Comparison of ENCODE assay signal across 28 cellular contexts in genomic region chr3:48564667-48565066, GRCh38. TPM values are rescaled to one million over a fixed set of nuclear protein-coding genes. Genes with fewer than 3 reads are reported as not detected.
DNase-seq lines count a peak whose midpoint lies in the region; ATAC-seq and TF ChIP-seq lines count a peak whose summit lies in the region.
"Had no signal": no experiment of that assay in that cellular context is flagged by ENCODE, and none has a peak within 500 bp of the region (broad histone marks: within the 10 kb centered on the region; RNA-seq: fewer than 3 reads in every experiment).

No MANE protein-coding gene starts in this region.

- H3K4me1 ChIP-seq in RWPE2 (ENCODE audit: insufficient read depth, poor library complexity, severe bottlenecking) (peaks cover 21% of the 10 kb centered on the region), osteoblast (ENCODE audit: insufficient read depth, low read length) (peaks cover 55% of the 10 kb centered on the region)

- no peak overlapping the region for H3K4me3 Mint-ChIP-seq in CD14-positive monocyte
- H3K4me3 Mint-ChIP-seq: activated naive CD8-positive, alpha-beta T cell; CD8-positive, alpha-beta memory T cell; IgD-negative memory B cell; neural crest cell; stimulated activated naive B cell treated with anti-CD40 and anti-IgM and Interleukin-4, amounts not matched to agents 10 μg/mL and 1 μg/mL and 100 μg/mL, for 72 hours had no signal

- H3K9me3 ChIP-seq in RWPE2 (ENCODE audit: severe bottlenecking) (no peaks in the 10 kb centered on the region), osteoblast (ENCODE audit: low read depth, low read length) (no peaks in the 10 kb centered on the region)
- H3K9me3 ChIP-seq: ascending aorta, esophagus muscularis mucosa, gastroesophageal sphincter, mucosa of descending colon, psoas muscle, thoracic aorta had no signal

- DNase-seq in CD14-positive monocyte (ENCODE audit: low spot score) (no peak), RWPE2 (ENCODE audit: low spot score) (no peak), osteoblast (ENCODE audit: insufficient read length, low spot score, missing footprints) (peak; percentile 51), NCI-H774 (lab: John Stamatoyannopoulos, UW) (no peak), T1000 (lab: John Stamatoyannopoulos, UW) (no peak)
- DNase-seq: DMS153; effector CD4-positive, alpha-beta T cell; islet precursor cell; mucosa of descending colon; NCI-H2081 treated with DMSO at 0.1 percent for 48 hours; stimulated activated naive B cell treated with anti-CD40 and anti-IgM and Interleukin-4, amounts not matched to agents 10 μg/mL and 1 μg/mL and 100 μg/mL, for 72 hours had no signal

- H3K27ac Mint-ChIP-seq in CD14-positive monocyte, result peak overlapping the region in 6 of 7 donors; percentile 94 to 98 (median 96)
- H3K27ac Mint-ChIP-seq: activated naive CD8-positive, alpha-beta T cell; activated T-helper 2 cell treated with anti-CD3 and anti-CD28 coated beads, Interferon-gamma antibody, Interleukin-2, Interleukin-4, amounts not matched to agents 10 μg/mL and 5 μg/mL and 100 μg/mL, durations not matched to agents 14 hours and 24 hours and 36 hours; CD8-positive, alpha-beta memory T cell; IgD-negative memory B cell; stimulated activated naive B cell treated with anti-CD40 and anti-IgM and Interleukin-4, amounts not matched to agents 10 μg/mL and 1 μg/mL and 100 μg/mL, for 72 hours had no signal

- peaks cover 82% of the 10 kb centered on the region for H3K36me3 ChIP-seq in RWPE2 (ENCODE audit: low read depth)
- no peaks in the 10 kb centered on the region for H3K36me3 ChIP-seq in osteoblast (ENCODE audit: insufficient read depth, low read length)
- H3K36me3 ChIP-seq: ascending aorta, esophagus muscularis mucosa, gastroesophageal sphincter, thoracic aorta had no signal

- H3K36me3 Mint-ChIP-seq in CD14-positive monocyte, result peaks cover 0 to 2% of the 10 kb centered on the region in 2 donors
- H3K36me3 Mint-ChIP-seq: activated naive CD8-positive, alpha-beta T cell; CD8-positive, alpha-beta memory T cell; IgD-negative memory B cell; stimulated activated naive B cell treated with anti-CD40 and anti-IgM and Interleukin-4, amounts not matched to agents 10 μg/mL and 1 μg/mL and 100 μg/mL, for 72 hours had no signal

- H2AFZ ChIP-seq in osteoblast (ENCODE audit: low read length), result no peak overlapping the region

- H3K4me1 Mint-ChIP-seq in CD14-positive monocyte, result peaks cover 67% of the 10 kb centered on the region

- no peaks in the 10 kb centered on the region for H3K9me3 Mint-ChIP-seq in CD14-positive monocyte
- H3K9me3 Mint-ChIP-seq: activated T-helper 2 cell treated with anti-CD3 and anti-CD28 coated beads, Interferon-gamma antibody, Interleukin-2, Interleukin-4, amounts not matched to agents 10 μg/mL and 5 μg/mL and 100 μg/mL, durations not matched to agents 14 hours and 24 hours and 36 hours; CD8-positive, alpha-beta memory T cell; IgD-negative memory B cell; neural crest cell; stimulated activated naive B cell treated with anti-CD40 and anti-IgM and Interleukin-4, amounts not matched to agents 10 μg/mL and 1 μg/mL and 100 μg/mL, for 72 hours had no signal

- H3K4me3 ChIP-seq in RWPE2 (ENCODE audit: severe bottlenecking) (no peak overlapping the region), osteoblast (ENCODE audit: insufficient read depth, low read length) (no peak overlapping the region)
- H3K4me3 ChIP-seq: ascending aorta, esophagus muscularis mucosa, gastroesophageal sphincter, mucosa of descending colon, psoas muscle, thoracic aorta had no signal

- H3K27me3 ChIP-seq in RWPE2 (ENCODE audit: insufficient read depth, poor library complexity, severe bottlenecking) (no peaks in the 10 kb centered on the region), osteoblast (ENCODE audit: insufficient read depth, low read length) (no peaks in the 10 kb centered on the region)
- H3K27me3 ChIP-seq: ascending aorta, esophagus muscularis mucosa, gastroesophageal sphincter had no signal

- no peak overlapping the region for H3K4me2 ChIP-seq in osteoblast (ENCODE audit: insufficient read depth, low read length)

- TF ChIP-seq CTCF in CD14-positive monocyte (IDR thresholded peaks at IDR 0.05), result no peak
- TF ChIP-seq CTCF in RWPE2 (IDR thresholded peaks at IDR 0.05; ENCODE audit: poor library complexity, severe bottlenecking), result no peak
- TF ChIP-seq CTCF in osteoblast (IDR thresholded peaks at IDR 0.05; ENCODE audit: extremely low read depth, low read depth, low read length), result no peak

- no peaks in the 10 kb centered on the region for H4K20me1 ChIP-seq in osteoblast (ENCODE audit: insufficient read depth, low read length)

- peaks cover under 1% of the 10 kb centered on the region for H3K79me2 ChIP-seq in osteoblast (ENCODE audit: insufficient read depth, low read length)

- H3K27ac ChIP-seq in RWPE2 (ENCODE audit: poor library complexity, severe bottlenecking) (peak overlapping the region; percentile 89), osteoblast (ENCODE audit: low read depth, low read length) (peak overlapping the region; percentile 98)
- H3K27ac ChIP-seq: ascending aorta, psoas muscle, thoracic aorta, VCaP had no signal

- intact Hi-C loops in CD14-positive monocyte (cut with micrococcal nuclease), result loop anchor here in 1 of 2 donors (2.0 kb wide), 2 partner anchors 44 to 70 kb away; partner anchors contain the start of genes SLC26A6 and UQCRC1

- no peak for ATAC-seq in RWPE2 (ENCODE audit: low read depth)
- no peak for ATAC-seq in GM19328 (IDR thresholded peaks at IDR 0.05; ENCODE audit: unreplicated experiment)
- ATAC-seq: psoas muscle had no signal

- peaks cover 1 to 14% (median 3%) of the 10 kb centered on the region in 3 donors for H3K27me3 Mint-ChIP-seq in CD14-positive monocyte (ENCODE audit: low read depth in 3 of 3)
- H3K27me3 Mint-ChIP-seq: activated naive CD8-positive, alpha-beta T cell; IgD-negative memory B cell; stimulated activated naive B cell treated with anti-CD40 and anti-IgM and Interleukin-4, amounts not matched to agents 10 μg/mL and 1 μg/mL and 100 μg/mL, for 72 hours had no signal

RNA-seq across cellular contexts. Expression of gene UCN2, which starts 1.1 kb away (rescaled TPM):
- polyA plus RNA-seq in CD14-positive monocyte, result not detected
- 0.29 and 0.72 TPM in 2 replicates for total RNA-seq in osteoblast
- total RNA-seq: activated T-helper 2 cell treated with anti-CD3 and anti-CD28 coated beads, Interferon-gamma antibody, Interleukin-2, Interleukin-4, amounts not matched to agents 10 μg/mL and 5 μg/mL and 100 μg/mL, durations not matched to agents 14 hours and 24 hours and 36 hours; ascending aorta; CD8-positive, alpha-beta memory T cell; esophagus muscularis mucosa; G401; skeletal muscle tissue; T-helper 2 cell treated with Interferon-gamma antibody and Interleukin-4, amounts not matched to agents 100 ng/mL and 5 ng/mL, for 36 hours had no signal
- polyA plus RNA-seq: CD8-positive, alpha-beta memory T cell; IgD-negative memory B cell; liver had no signal

RNA-seq across cellular contexts. Expression of gene PFKFB4, which starts 8.1 kb away (rescaled TPM):
- 10 to 100 TPM; 32.2 to 34.9 TPM for polyA plus RNA-seq in CD14-positive monocyte
- total RNA-seq in osteoblast, result 12.3 and 12.4 TPM in 2 replicates

RNA-seq across cellular contexts. Expression of gene COL7A1, which starts 30.5 kb away (rescaled TPM):
- polyA plus RNA-seq in CD14-positive monocyte, result under 1 TPM in 1 of 2 donors, not detected in 1; 0.37 TPM
- 12.7 and 21.4 TPM in 2 replicates for total RNA-seq in osteoblast
- polyA plus RNA-seq: CD8-positive, alpha-beta memory T cell; IgD-negative memory B cell had no signal

RNA-seq across cellular contexts. Expression of gene UQCRC1, which starts 44.8 kb away (rescaled TPM):
- polyA plus RNA-seq in CD14-positive monocyte, result 100 to 1,000 TPM; 350 to 409 TPM
- 299 and 308 TPM in 2 replicates for total RNA-seq in osteoblast

RNA-seq across cellular contexts. Expression of gene TMEM89, which starts 56.9 kb away (rescaled TPM):
- polyA plus RNA-seq in CD14-positive monocyte, result not detected
- 0.59 TPM in 1 of 2 replicates, not detected in the other for total RNA-seq in osteoblast
- total RNA-seq: ascending aorta; CD8-positive, alpha-beta memory T cell; esophagus muscularis mucosa; G401; gastroesophageal sphincter; H4; liver; psoas muscle; skeletal muscle tissue had no signal
- polyA plus RNA-seq: CD8-positive, alpha-beta memory T cell; IgD-negative memory B cell; liver; psoas muscle had no signal
